In genomic region chr7:2761801-2762497, GRCh38 we compare ENCODE assay signal across 11 cellular contexts.
DNase-seq lines count a peak whose midpoint lies in the region; ATAC-seq, FAIRE-seq and TF ChIP-seq lines count a peak whose summit lies in the region.
"Had no signal": no experiment of that assay in that cellular context is flagged by ENCODE, and none has a peak within 500 bp of the region (broad histone marks: within the 10 kb centered on the region; RNA-seq: fewer than 3 reads in every experiment).

No MANE protein-coding gene starts in this region.

- no peak for TF ChIP-seq POLR2A in sigmoid colon (IDR thresholded peaks at IDR 0.05)

- H3K27me3 Mint-ChIP-seq in activated B cell treated with CpG ODN at 0.5 μM for 24 hours: no peaks in the 10 kb centered on the region

- peak overlapping the region; percentile 95 for H3K27ac ChIP-seq in AG04450 (ENCODE audit: low read depth, low read length)
- H3K27ac ChIP-seq in keratinocyte (ENCODE audit: control insufficient read depth, insufficient read depth, low read length): no peak overlapping the region
- peak overlapping the region; percentile 76 to 96 (median 94) for H3K27ac ChIP-seq in sigmoid colon

- H4K20me1 ChIP-seq in keratinocyte (ENCODE audit: control insufficient read depth, extremely low read depth, insufficient read depth, low read length): no peaks in the 10 kb centered on the region

- intact Hi-C loops in activated B cell treated with CpG ODN at 0.5 μM for 24 hours (cut with micrococcal nuclease) (no loop called here), sigmoid colon (cut with DNase I) (loop anchor here (5.0 kb wide), 1 partner anchor 35 kb away; no protein-coding TSS in a partner anchor)

- no peak for TF ChIP-seq EP300 in sigmoid colon (IDR thresholded peaks at IDR 0.05)

- no peaks in the 10 kb centered on the region for H3K9me1 ChIP-seq in keratinocyte (ENCODE audit: control insufficient read depth, extremely low read depth, insufficient read depth, low read length)

- no peaks in the 10 kb centered on the region for H3K9me3 Mint-ChIP-seq in activated B cell treated with CpG ODN at 0.5 μM for 24 hours

- POLR2A ChIA-PET in AG04450 (lab: Yijun Ruan, JAX): interaction anchor here (0.6 to 1.8 kb wide), 3 partner anchors 34 to 59 kb away, joined by 4 to 8 read pairs (median 5); no protein-coding TSS in a partner anchor
- POLR2A ChIA-PET in activated B cell treated with CpG ODN at 0.5 μM for 24 hours (lab: Charles Lee): interaction anchor here (0.8 kb wide), 1 partner anchor 47 kb away, joined by 3 read pairs; no protein-coding TSS in a partner anchor
- POLR2A ChIA-PET in HEK293T (lab: Yijun Ruan, JAX): interaction anchor here (1.0 kb wide), 1 partner anchor 10 kb away, joined by 4 read pairs; no protein-coding TSS in a partner anchor

- peaks cover 34% of the 10 kb centered on the region for H3K4me1 Mint-ChIP-seq in activated B cell treated with CpG ODN at 0.5 μM for 24 hours

- no peak for DNase-seq in AG04450 (ENCODE audit: low read depth, low spot score)
- DNase-seq in activated B cell treated with CpG ODN at 0.5 μM for 24 hours: no peak
- DNase-seq in keratinocyte (ENCODE audit: low read depth, low spot score): no peak
- no peak for DNase-seq in sigmoid colon
- no peak for DNase-seq in HEK293T (ENCODE audit: extremely low spot score)
- DNase-seq in DMS 273 (lab: John Stamatoyannopoulos, UW; ENCODE audit: unreplicated experiment): no peak
- DNase-seq in stimulated activated naive CD8-positive, alpha-beta T cell treated with anti-CD3 and anti-CD28 coated beads, Interleukin-15, Interleukin-2, amounts not matched to agents 100 U/mL and 50 U/mL, for 24 hours: no peak
- DNase-seq: activated CD4-positive, alpha-beta T cell treated with anti-CD3 and anti-CD28 coated beads, Interleukin-2, amount 50 U/mL, for 4 hours; kidney glomerular epithelial cell had no signal

- no peak overlapping the region for H3K4me3 Mint-ChIP-seq in activated B cell treated with CpG ODN at 0.5 μM for 24 hours

- CTCF ChIA-PET in AG04450 (lab: Charles Lee) (interaction anchor here (0.7 to 1.7 kb wide), 2 partner anchors 33 to 52 kb away, joined by 4 to 5 read pairs; no protein-coding TSS in a partner anchor), activated B cell treated with CpG ODN at 0.5 μM for 24 hours (lab: Charles Lee) (no interaction called here), HEK293T (lab: Yijun Ruan, JAX) (no interaction called here)

- peak overlapping the region; percentile 56 for H3K4me2 ChIP-seq in keratinocyte (ENCODE audit: control insufficient read depth, extremely low read depth, insufficient read depth, low read depth, low read length)

- dilution Hi-C loops in keratinocyte (cut with MboI; ENCODE audit: extremely low pct_ligation_motif_present, low sequenced_read_pairs): no loop called here

- no peak for ATAC-seq in activated B cell treated with CpG ODN at 0.5 μM for 24 hours (ENCODE audit: low read depth)
- no peak for ATAC-seq in stimulated activated naive CD8-positive, alpha-beta T cell treated with anti-CD3 and anti-CD28 coated beads, Interleukin-15, Interleukin-2, amounts not matched to agents 100 U/mL and 50 U/mL, for 24 hours
- no peak for ATAC-seq in HG02571 (IDR thresholded peaks at IDR 0.05; ENCODE audit: unreplicated experiment)

- no peaks in the 10 kb centered on the region; the same call in 1 of the 2 replicates for H3K9me3 ChIP-seq in AG04450 (ENCODE audit: control insufficient read depth, insufficient read depth, low read length)
- H3K9me3 ChIP-seq in keratinocyte (ENCODE audit: control insufficient read depth, low read depth, low read length): no peaks in the 10 kb centered on the region
- H3K9me3 ChIP-seq in sigmoid colon: no peaks in the 10 kb centered on the region

- 94% methylated on average over 29 of the region's 29 CpGs for WGBS in sigmoid colon, 2 donors

- H3K9ac ChIP-seq in keratinocyte (ENCODE audit: control insufficient read depth, extremely low read depth, insufficient read depth, low read length): peak overlapping the region; percentile 55

- H3K27ac Mint-ChIP-seq in activated B cell treated with CpG ODN at 0.5 μM for 24 hours: peak overlapping the region; percentile 30

- H2AFZ ChIP-seq in keratinocyte (ENCODE audit: control insufficient read depth, low read length): no peak overlapping the region

- no peaks in the 10 kb centered on the region for H3K27me3 ChIP-seq in AG04450 (ENCODE audit: control insufficient read depth, insufficient read depth, low read length)
- H3K27me3 ChIP-seq in keratinocyte (ENCODE audit: control insufficient read depth, extremely low read depth, insufficient read depth, low read length): no peaks in the 10 kb centered on the region
- no peaks in the 10 kb centered on the region for H3K27me3 ChIP-seq in sigmoid colon

- H3K4me3 ChIP-seq in AG04450 (ENCODE audit: low read depth, low read length) (no peak overlapping the region), keratinocyte (ENCODE audit: control insufficient read depth in 2 of 3, extremely low read depth in 1 of 3, insufficient read depth in 2 of 3, low read depth in 1 of 3, low read length in 3 of 3) (no peak overlapping the region), sigmoid colon (peak overlapping the region in 1 of 4 donors; percentile 30)

- FAIRE-seq in keratinocyte (lab: Jason Lieb, UNC): no peak
- FAIRE-seq: colon had no signal

- H3K79me2 ChIP-seq in keratinocyte (ENCODE audit: control insufficient read depth, insufficient read depth, low read length): peaks cover 4% of the 10 kb centered on the region

- peaks cover 57% of the 10 kb centered on the region for H3K36me3 Mint-ChIP-seq in activated B cell treated with CpG ODN at 0.5 μM for 24 hours (ENCODE audit: low read depth)

- TF ChIP-seq CTCF in AG04450 (IDR thresholded peaks at IDR 0.05; ENCODE audit: low read depth, low read length): no peak
- TF ChIP-seq CTCF in activated B cell treated with CpG ODN at 0.5 μM for 24 hours (IDR thresholded peaks at IDR 0.05): no peak
- TF ChIP-seq CTCF in keratinocyte (optimal IDR thresholded peaks at IDR 0.05 in 1 of 3, IDR thresholded peaks at IDR 0.05 in 1 of 3, conservative IDR thresholded peaks at IDR 0.05 in 1 of 3; ENCODE audit: extremely low read depth in 1 of 3, insufficient read depth in 2 of 3, low read length in 3 of 3): no peak
- TF ChIP-seq CTCF in sigmoid colon (IDR thresholded peaks at IDR 0.05): no peak

- H3K4me1 ChIP-seq in keratinocyte (ENCODE audit: control insufficient read depth, extremely low read depth, insufficient read depth, low read length): peaks cover 51% of the 10 kb centered on the region
- H3K4me1 ChIP-seq in sigmoid colon: peaks cover 0 to 77% (median 71%) of the 10 kb centered on the region in 4 donors

- H3K36me3 ChIP-seq in keratinocyte (ENCODE audit: control insufficient read depth in 2 of 2, extremely low read depth in 1 of 2, insufficient read depth in 2 of 2, low read length in 2 of 2) (peaks cover 0 to 1% of the 10 kb centered on the region in 2 experiments), sigmoid colon (no peaks in the 10 kb centered on the region)

TF ChIP-seq in HEK293T, 16 proteins besides CTCF, POLR2A, EP300 and RAD21:
- TF ChIP-seq ELF4 (IDR thresholded peaks at IDR 0.05) (no peak), ARNT (IDR thresholded peaks at IDR 0.05) (no peak), TARDBP (IDR thresholded peaks at IDR 0.05) (no peak), SP1 (IDR thresholded peaks at IDR 0.05) (no peak), CTBP1 (IDR thresholded peaks at IDR 0.05; ENCODE audit: borderline replicate concordance) (no peak), SUZ12 (IDR thresholded peaks at IDR 0.05) (no peak), PKNOX1 (IDR thresholded peaks at IDR 0.05) (no peak), FOXM1 (IDR thresholded peaks at IDR 0.05; ENCODE audit: borderline replicate concordance) (no peak)
